ENCODE assay signal across 14 cellular contexts in genomic region chr4:7647932-7648812, GRCh38.
DNase-seq lines count a peak whose midpoint lies in the region; ATAC-seq and TF ChIP-seq lines count a peak whose summit lies in the region.
"Had no signal": no experiment of that assay in that cellular context is flagged by ENCODE, and none has a peak within 500 bp of the region (broad histone marks: within the 10 kb centered on the region; RNA-seq: fewer than 3 reads in every experiment).

No MANE protein-coding gene starts in this region.

- TF ChIP-seq EP300 in stomach (IDR thresholded peaks at IDR 0.05): no peak

- TF ChIP-seq POLR2A in stomach (IDR thresholded peaks at IDR 0.05): no peak

- peaks cover 5% of the 10 kb centered on the region for H3K9me3 Mint-ChIP-seq in T-helper 2 cell treated with Interferon-gamma antibody and Interleukin-4, amounts not matched to agents 5 μg/mL and 100 μg/mL, for 36 hours

- H3K4me3 Mint-ChIP-seq in T-helper 2 cell treated with Interferon-gamma antibody and Interleukin-4, amounts not matched to agents 5 μg/mL and 100 μg/mL, for 36 hours: no peak overlapping the region
- H3K4me3 Mint-ChIP-seq: GM23338 had no signal

- H3K4me3 ChIP-seq in right cardiac atrium (ENCODE audit: low read length) (no peak overlapping the region), stomach (no peak overlapping the region)
- H3K4me3 ChIP-seq: GM23338 had no signal

- H3K27ac ChIP-seq in right cardiac atrium (ENCODE audit: low read length) (no peak overlapping the region), stomach (peak overlapping the region in 3 of 5 donors; percentile 37 to 64 (median 42))

- H3K27me3 ChIP-seq in right cardiac atrium (ENCODE audit: control insufficient read depth, insufficient read depth) (no peaks in the 10 kb centered on the region), stomach (peaks cover 0 to 4% (median 0%) of the 10 kb centered on the region in 3 donors)

- H3K4me1 ChIP-seq in right cardiac atrium (ENCODE audit: control insufficient read depth, insufficient read depth, low read length): no peaks in the 10 kb centered on the region
- peaks cover 0 to 58% (median 6%) of the 10 kb centered on the region in 4 donors for H3K4me1 ChIP-seq in stomach

- intact Hi-C loops in right cardiac atrium (cut with DNase I) (no loop called here), stomach (cut with DNase I; ENCODE audit: low total_unique reads) (no loop called here)

- no peaks in the 10 kb centered on the region for H3K27me3 Mint-ChIP-seq in T-helper 2 cell treated with Interferon-gamma antibody and Interleukin-4, amounts not matched to agents 5 μg/mL and 100 μg/mL, for 36 hours (ENCODE audit: low read depth)

- ATAC-seq in right cardiac atrium: peak; percentile 45 to 59
- no peak for ATAC-seq in HG03097 (IDR thresholded peaks at IDR 0.05; ENCODE audit: low FRiP score, unreplicated experiment)
- ATAC-seq in HG02678 (IDR thresholded peaks at IDR 0.05; ENCODE audit: unreplicated experiment): no peak
- ATAC-seq: GM23338 had no signal

- peak overlapping the region; percentile 91 for H3K27ac Mint-ChIP-seq in T-helper 2 cell treated with Interferon-gamma antibody and Interleukin-4, amounts not matched to agents 5 μg/mL and 100 μg/mL, for 36 hours
- H3K27ac Mint-ChIP-seq: GM23338 had no signal

- 78% methylated on average over 21 of the region's 21 CpGs for WGBS in right cardiac atrium
- 75 to 82% (median 77%) methylated on average over 19 to 21 of the region's 21 CpGs for WGBS in stomach, 5 donors

- H3K9me3 ChIP-seq in right cardiac atrium (ENCODE audit: control insufficient read depth, low read length) (no peaks in the 10 kb centered on the region), stomach (peaks cover 6 to 13% (median 10%) of the 10 kb centered on the region in 4 donors)

- H3K36me3 ChIP-seq in stomach: no peaks in the 10 kb centered on the region

- TF ChIP-seq CTCF in stomach (IDR thresholded peaks at IDR 0.05): no peak

- peaks cover 36% of the 10 kb centered on the region for H3K4me1 Mint-ChIP-seq in T-helper 2 cell treated with Interferon-gamma antibody and Interleukin-4, amounts not matched to agents 5 μg/mL and 100 μg/mL, for 36 hours (ENCODE audit: low read depth)

- H3K36me3 Mint-ChIP-seq in T-helper 2 cell treated with Interferon-gamma antibody and Interleukin-4, amounts not matched to agents 5 μg/mL and 100 μg/mL, for 36 hours (ENCODE audit: low read depth): no peaks in the 10 kb centered on the region
- H3K36me3 Mint-ChIP-seq: IgD-negative memory B cell had no signal

- no peak for DNase-seq in T-helper 2 cell treated with Interferon-gamma antibody and Interleukin-4, amounts not matched to agents 5 μg/mL and 100 μg/mL, for 36 hours (ENCODE audit: low spot score)
- DNase-seq in T-helper 2 cell (no peak), SKM-1 (lab: John Stamatoyannopoulos, UW; ENCODE audit: unreplicated experiment) (peak; percentile 100), right cardiac atrium (peak in 1 of 3 donors; percentile 44), stomach (no peak), midbrain (lab: John Stamatoyannopoulos, UW) (no peak)
- DNase-seq: ACHN; effector memory CD4-positive, alpha-beta T cell; RPMI8226; stimulated activated CD4-positive, alpha-beta T cell treated with anti-CD3 and anti-CD28 coated beads, Interleukin-2, amount 100 ng/mL, for 48 hours had no signal

Comparison
In these comparisons a context has a peak if more than half of its experiments do, and no peak if none do; other contexts are left out.
1. ATAC-seq: peak in right cardiac atrium (2 of 2); none in HG03097 (single experiment) and HG02678 (single experiment).